In genomic region chr2:241803387-241804325, GRCh38 we compare ENCODE assay signal across 8 cellular contexts. TPM values are rescaled to one million over a fixed set of nuclear protein-coding genes. Genes with fewer than 3 reads are reported as not detected.
DNase-seq lines count a peak whose midpoint lies in the region; ATAC-seq and TF ChIP-seq lines count a peak whose summit lies in the region.

No MANE protein-coding gene starts in this region.

- ATAC-seq in activated CD8-positive, alpha-beta T cell treated with anti-CD3 and anti-CD28 coated beads for 36 hours, result peak; percentile 80

- CTCF ChIA-PET in activated CD8-positive, alpha-beta T cell treated with anti-CD3 and anti-CD28 coated beads for 36 hours (lab: Charles Lee), result interaction anchor here (1.3 to 2.0 kb wide), 5 partner anchors 32 to 80 kb away, joined by 3 to 10 read pairs (median 5); partner anchors contain the start of gene RTP5

- H3K9me3 Mint-ChIP-seq in activated CD8-positive, alpha-beta T cell treated with anti-CD3 and anti-CD28 coated beads for 36 hours, result no peaks in the 10 kb centered on the region

- TF ChIP-seq EP300 in tibial nerve (IDR thresholded peaks at IDR 0.05), result no peak

- H3K4me3 Mint-ChIP-seq in activated CD8-positive, alpha-beta T cell treated with anti-CD3 and anti-CD28 coated beads for 36 hours, result peak overlapping the region; percentile 70

- intact Hi-C loops in activated CD8-positive, alpha-beta T cell treated with anti-CD3 and anti-CD28 coated beads for 36 hours (cut with micrococcal nuclease), result no loop called here

- H3K27ac Mint-ChIP-seq in activated CD8-positive, alpha-beta T cell treated with anti-CD3 and anti-CD28 coated beads for 36 hours, result peak overlapping the region; percentile 77

- 2 to 5% methylated on average over 102 to 109 of the region's 109 CpGs for WGBS in esophagus, 2 donors
- WGBS in tibial nerve, 2 donors, result 9 to 11% methylated on average over 23 to 73 of the region's 109 CpGs

- TF ChIP-seq CTCF in GM12875 (IDR thresholded peaks at IDR 0.05; ENCODE audit: borderline replicate concordance, insufficient read depth, low read depth, low read length) (no peak), tibial nerve (IDR thresholded peaks at IDR 0.05) (no peak)
- TF ChIP-seq CTCF in activated CD8-positive, alpha-beta T cell treated with anti-CD3 and anti-CD28 coated beads for 36 hours (IDR thresholded peaks at IDR 0.05), result no peak

- TF ChIP-seq POLR2A in tibial nerve (IDR thresholded peaks at IDR 0.05), result no peak

- H3K9me3 ChIP-seq in esophagus (ENCODE audit: control insufficient read depth in 2 of 2, insufficient read depth in 1 of 2, low read depth in 1 of 2, low read length in 1 of 2) (no peaks in the 10 kb centered on the region), muscle layer of duodenum (ENCODE audit: control insufficient read depth in 1 of 2, low read length in 2 of 2) (no peaks in the 10 kb centered on the region), tibial nerve (no peaks in the 10 kb centered on the region), MG63 (no peaks in the 10 kb centered on the region)

- peak; percentile 47 for DNase-seq in Jurkat, Clone E6-1 (ENCODE audit: low read depth, low spot score)
- peak; percentile 76 for DNase-seq in activated CD8-positive, alpha-beta T cell treated with anti-CD3 and anti-CD28 coated beads for 36 hours
- DNase-seq in tibial nerve (ENCODE audit: low spot score in 2 of 2), result peak in 1 of 2 donors; percentile 22
- no peak for DNase-seq in SW480 (ENCODE audit: low spot score)
- DNase-seq in MG63, result no peak

- peak overlapping the region; percentile 61 for H3K4me3 ChIP-seq in GM12875 (ENCODE audit: low read depth, low read length)
- H3K4me3 ChIP-seq in Jurkat, Clone E6-1 (ENCODE audit: low read length), result peak overlapping the region; percentile 41
- H3K4me3 ChIP-seq in esophagus (ENCODE audit: low read depth in 1 of 2, low read length in 2 of 2), result peak overlapping the region; percentile 51 to 55
- H3K4me3 ChIP-seq in muscle layer of duodenum (ENCODE audit: low read depth in 1 of 2, low read length in 2 of 2), result peak overlapping the region; percentile 21 to 67
- peak overlapping the region; percentile 21 to 49 (median 37) for H3K4me3 ChIP-seq in tibial nerve
- no peak overlapping the region for H3K4me3 ChIP-seq in MG63

- H3K36me3 Mint-ChIP-seq in activated CD8-positive, alpha-beta T cell treated with anti-CD3 and anti-CD28 coated beads for 36 hours (ENCODE audit: low read depth), result no peaks in the 10 kb centered on the region

- H3K27me3 ChIP-seq in esophagus (ENCODE audit: control insufficient read depth in 1 of 2, insufficient read depth in 2 of 2, low read length in 2 of 2) (no peaks in the 10 kb centered on the region), muscle layer of duodenum (ENCODE audit: low read depth, low read length) (peaks cover 11% of the 10 kb centered on the region), tibial nerve (peaks cover 0 to 19% of the 10 kb centered on the region in 2 donors), MG63 (no peaks in the 10 kb centered on the region)

- peaks cover 10% of the 10 kb centered on the region for H3K4me1 Mint-ChIP-seq in activated CD8-positive, alpha-beta T cell treated with anti-CD3 and anti-CD28 coated beads for 36 hours (ENCODE audit: low read depth)

- peaks cover 10 to 15% of the 10 kb centered on the region in 2 donors for H3K4me1 ChIP-seq in esophagus (ENCODE audit: control insufficient read depth in 2 of 2, insufficient read depth in 2 of 2, low read length in 1 of 2)
- H3K4me1 ChIP-seq in muscle layer of duodenum (ENCODE audit: control insufficient read depth in 1 of 2, insufficient read depth in 2 of 2, low read length in 2 of 2), result peaks cover 0 to 20% of the 10 kb centered on the region in 2 donors
- H3K4me1 ChIP-seq in tibial nerve, result peaks cover 0 to 29% (median 14%) of the 10 kb centered on the region in 4 donors

- peaks cover 3% of the 10 kb centered on the region for H3K27me3 Mint-ChIP-seq in activated CD8-positive, alpha-beta T cell treated with anti-CD3 and anti-CD28 coated beads for 36 hours

- H3K27ac ChIP-seq in esophagus (ENCODE audit: low read depth in 2 of 2, low read length in 1 of 2), result no peak overlapping the region
- H3K27ac ChIP-seq in muscle layer of duodenum (ENCODE audit: low read length), result no peak overlapping the region
- peak overlapping the region in 1 of 4 donors; percentile 42 for H3K27ac ChIP-seq in tibial nerve

- POLR2A ChIA-PET in activated CD8-positive, alpha-beta T cell treated with anti-CD3 and anti-CD28 coated beads for 36 hours (lab: Charles Lee), result interaction anchor here (0.6 to 2.6 kb wide), 9 partner anchors 9 to 69 kb away, joined by 3 to 12 read pairs (median 3); partner anchors contain the start of genes D2HGDH and PDCD1

- H3K36me3 ChIP-seq in esophagus (ENCODE audit: control insufficient read depth in 2 of 2, insufficient read depth in 2 of 2, low read length in 1 of 2), result no peaks in the 10 kb centered on the region
- no peaks in the 10 kb centered on the region for H3K36me3 ChIP-seq in muscle layer of duodenum (ENCODE audit: control insufficient read depth in 1 of 2, insufficient read depth in 2 of 2, low read length in 2 of 2)
- H3K36me3 ChIP-seq in tibial nerve, result no peaks in the 10 kb centered on the region
- no peaks in the 10 kb centered on the region for H3K36me3 ChIP-seq in MG63

RNA-seq across cellular contexts. Expression of gene NEU4, which starts 5.3 kb away (rescaled TPM):
- polyA plus RNA-seq in Jurkat, Clone E6-1 (2012; ENCODE audit: insufficient read depth, insufficient read length), result not detected
- total RNA-seq in activated CD8-positive, alpha-beta T cell treated with anti-CD3 and anti-CD28 coated beads for 36 hours, result under 1 TPM; 0.38 to 0.54 TPM
- under 1 TPM in 1 of 2 donors, not detected in 1; 0.04 TPM for polyA plus RNA-seq in esophagus
- total RNA-seq in tibial nerve, result 1 to 10 TPM in 2 of 4 donors, not detected in 2; 1.1 to 1.6 TPM
- total RNA-seq in MG63 (2014; rRNA removed; shearing (Covaris generic); ENCODE audit: low replicate concordance), result not detected in 2 replicates

RNA-seq across cellular contexts. Expression of gene GAL3ST2, which starts 27.0 kb away (rescaled TPM):
- not detected for polyA plus RNA-seq in Jurkat, Clone E6-1 (2012; ENCODE audit: insufficient read depth, insufficient read length)
- under 1 TPM; 0.89 to 0.95 TPM for total RNA-seq in activated CD8-positive, alpha-beta T cell treated with anti-CD3 and anti-CD28 coated beads for 36 hours
- polyA plus RNA-seq in esophagus, result under 1 TPM; 0.02 to 0.10 TPM
- total RNA-seq in tibial nerve, result 1 to 10 TPM in 1 of 4 donors, under 1 TPM in 2, not detected in 1; 0.21 to 3.9 (median 0.30) TPM
- total RNA-seq in MG63 (2014; rRNA removed; shearing (Covaris generic); ENCODE audit: low replicate concordance), result 1.7 TPM in 1 of 2 replicates, not detected in the other

RNA-seq across cellular contexts. Expression of gene PDCD1, which starts 55.0 kb away (rescaled TPM):
- polyA plus RNA-seq in Jurkat, Clone E6-1 (2012; ENCODE audit: insufficient read depth, insufficient read length), result 3.5 TPM
- total RNA-seq in activated CD8-positive, alpha-beta T cell treated with anti-CD3 and anti-CD28 coated beads for 36 hours, result 10 to 100 TPM; 19.4 to 20.3 TPM
- under 1 TPM; 0.54 to 0.73 TPM for polyA plus RNA-seq in esophagus
- total RNA-seq in tibial nerve, result under 1 TPM in 3 of 4 donors, not detected in 1; 0.22 to 0.60 (median 0.42) TPM
- not detected in 2 replicates for total RNA-seq in MG63 (2014; rRNA removed; shearing (Covaris generic); ENCODE audit: low replicate concordance)

Comparison
In these comparisons a context has a peak if more than half of its experiments do, and no peak if none do; other contexts are left out.
1. DNase-seq: peak in Jurkat, Clone E6-1 (single experiment) and activated CD8-positive, alpha-beta T cell treated with anti-CD3 and anti-CD28 coated beads for 36 hours (single experiment); none in SW480 (single experiment) and MG63 (single experiment).
2. RNA of gene PDCD1, which starts 55.0 kb away (total RNA-seq): 19.4 to 20.3 TPM in activated CD8-positive, alpha-beta T cell treated with anti-CD3 and anti-CD28 coated beads for 36 hours; 0.22 to 0.60 TPM in tibial nerve and not detected in MG63; every median in the first group is over 10 times any median in the second.